Comparison of ENCODE assay signal across 1 cellular context in the genomic region with DNA sequence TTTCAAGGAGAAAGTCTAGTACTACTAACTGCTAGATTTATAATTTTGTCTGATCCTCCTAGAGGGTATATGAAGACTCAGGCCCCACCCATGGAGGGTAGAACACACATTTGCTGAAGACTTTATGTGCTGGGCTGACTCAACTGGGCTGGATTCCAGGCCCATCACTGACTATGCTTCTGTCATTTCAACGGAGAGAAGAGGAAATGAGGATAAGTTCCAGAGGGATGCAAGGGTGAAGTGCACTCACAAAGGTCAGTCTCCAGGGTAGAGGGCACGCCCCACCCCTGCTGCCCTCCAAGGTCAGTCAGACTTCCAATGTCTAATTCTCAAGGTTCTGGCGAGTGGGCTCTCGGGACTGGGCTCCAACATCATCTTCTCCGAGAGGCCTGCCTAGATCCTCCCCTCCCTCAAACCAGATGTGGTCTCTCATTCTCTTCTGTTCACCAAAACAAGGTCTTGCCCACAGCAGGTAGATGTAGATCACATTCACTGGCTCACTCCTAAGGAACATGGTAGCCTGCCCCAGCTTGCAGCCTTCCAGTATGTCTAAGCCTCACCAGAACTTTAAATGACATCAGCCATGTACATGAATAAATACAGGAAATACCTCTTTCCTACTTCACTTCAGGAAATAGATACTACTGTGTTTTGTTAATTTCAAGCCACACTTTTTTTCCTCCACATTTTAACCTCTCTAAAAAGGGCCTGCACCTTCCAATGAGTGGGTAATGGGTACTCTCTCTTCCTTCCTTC.
TF ChIP-seq lines count a peak whose summit lies in the region.

No MANE protein-coding gene starts in this region.

TF ChIP-seq in HepG2, 621 proteins besides CTCF, POLR2A, EP300 and RAD21:
- TF ChIP-seq NR2F1 (CRISPR knock-in tag; IDR thresholded peaks at IDR 0.05) (peak in 1 of 2 experiments; percentile 27; a peak in 1 of 4 replicates), PPARG (CRISPR knock-in tag; conservative IDR thresholded peaks at IDR 0.05) (0 out of 2 replicates have a peak, but pooled peaks have one; percentile 27), RARA (CRISPR knock-in tag; IDR thresholded peaks at IDR 0.05) (peak; percentile 46; the same call in 1 of the 2 replicates), KLF6 (CRISPR knock-in tag; IDR thresholded peaks at IDR 0.05) (no peak), NR2F6 (IDR thresholded peaks at IDR 0.05) (peak; percentile 37), NR2F6 (CRISPR knock-in tag; IDR thresholded peaks at IDR 0.05) (no peak), DMAP1 (CRISPR knock-in tag; IDR thresholded peaks at IDR 0.05) (no peak), TEAD3 (CRISPR knock-in tag; optimal IDR thresholded peaks at IDR 0.05; ENCODE audit: borderline replicate concordance) (peak; percentile 19)
- TF ChIP-seq, protein P1, sequence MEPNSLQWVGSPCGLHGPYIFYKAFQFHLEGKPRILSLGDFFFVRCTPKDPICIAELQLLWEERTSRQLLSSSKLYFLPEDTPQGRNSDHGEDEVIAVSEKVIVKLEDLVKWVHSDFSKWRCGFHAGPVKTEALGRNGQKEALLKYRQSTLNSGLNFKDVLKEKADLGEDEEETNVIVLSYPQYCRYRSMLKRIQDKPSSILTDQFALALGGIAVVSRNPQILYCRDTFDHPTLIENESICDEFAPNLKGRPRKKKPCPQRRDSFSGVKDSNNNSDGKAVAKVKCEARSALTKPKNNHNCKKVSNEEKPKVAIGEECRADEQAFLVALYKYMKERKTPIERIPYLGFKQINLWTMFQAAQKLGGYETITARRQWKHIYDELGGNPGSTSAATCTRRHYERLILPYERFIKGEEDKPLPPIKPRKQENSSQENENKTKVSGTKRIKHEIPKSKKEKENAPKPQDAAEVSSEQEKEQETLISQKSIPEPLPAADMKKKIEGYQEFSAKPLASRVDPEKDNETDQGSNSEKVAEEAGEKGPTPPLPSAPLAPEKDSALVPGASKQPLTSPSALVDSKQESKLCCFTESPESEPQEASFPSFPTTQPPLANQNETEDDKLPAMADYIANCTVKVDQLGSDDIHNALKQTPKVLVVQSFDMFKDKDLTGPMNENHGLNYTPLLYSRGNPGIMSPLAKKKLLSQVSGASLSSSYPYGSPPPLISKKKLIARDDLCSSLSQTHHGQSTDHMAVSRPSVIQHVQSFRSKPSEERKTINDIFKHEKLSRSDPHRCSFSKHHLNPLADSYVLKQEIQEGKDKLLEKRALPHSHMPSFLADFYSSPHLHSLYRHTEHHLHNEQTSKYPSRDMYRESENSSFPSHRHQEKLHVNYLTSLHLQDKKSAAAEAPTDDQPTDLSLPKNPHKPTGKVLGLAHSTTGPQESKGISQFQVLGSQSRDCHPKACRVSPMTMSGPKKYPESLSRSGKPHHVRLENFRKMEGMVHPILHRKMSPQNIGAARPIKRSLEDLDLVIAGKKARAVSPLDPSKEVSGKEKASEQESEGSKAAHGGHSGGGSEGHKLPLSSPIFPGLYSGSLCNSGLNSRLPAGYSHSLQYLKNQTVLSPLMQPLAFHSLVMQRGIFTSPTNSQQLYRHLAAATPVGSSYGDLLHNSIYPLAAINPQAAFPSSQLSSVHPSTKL (CRISPR knock-in tag; IDR thresholded peaks at IDR 0.05) = 0 out of 2 replicates have a peak, but pooled peaks have one; percentile 14
- TF ChIP-seq, protein P2, sequence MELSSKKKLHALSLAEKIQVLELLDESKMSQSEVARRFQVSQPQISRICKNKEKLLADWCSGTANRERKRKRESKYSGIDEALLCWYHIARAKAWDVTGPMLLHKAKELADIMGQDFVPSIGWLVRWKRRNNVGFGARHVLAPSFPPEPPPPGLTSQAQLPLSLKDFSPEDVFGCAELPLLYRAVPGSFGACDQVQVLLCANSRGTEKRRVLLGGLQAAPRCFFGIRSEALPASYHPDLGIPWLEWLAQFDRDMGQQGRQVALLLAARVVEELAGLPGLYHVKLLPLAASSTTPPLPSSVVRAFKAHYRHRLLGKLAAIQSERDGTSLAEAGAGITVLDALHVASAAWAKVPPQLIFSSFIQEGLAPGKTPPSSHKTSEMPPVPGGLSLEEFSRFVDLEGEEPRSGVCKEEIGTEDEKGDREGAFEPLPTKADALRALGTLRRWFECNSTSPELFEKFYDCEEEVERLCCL (CRISPR knock-in tag; IDR thresholded peaks at IDR 0.05; ENCODE audit: borderline replicate concordance) = no peak
- TF ChIP-seq, protein P3, sequence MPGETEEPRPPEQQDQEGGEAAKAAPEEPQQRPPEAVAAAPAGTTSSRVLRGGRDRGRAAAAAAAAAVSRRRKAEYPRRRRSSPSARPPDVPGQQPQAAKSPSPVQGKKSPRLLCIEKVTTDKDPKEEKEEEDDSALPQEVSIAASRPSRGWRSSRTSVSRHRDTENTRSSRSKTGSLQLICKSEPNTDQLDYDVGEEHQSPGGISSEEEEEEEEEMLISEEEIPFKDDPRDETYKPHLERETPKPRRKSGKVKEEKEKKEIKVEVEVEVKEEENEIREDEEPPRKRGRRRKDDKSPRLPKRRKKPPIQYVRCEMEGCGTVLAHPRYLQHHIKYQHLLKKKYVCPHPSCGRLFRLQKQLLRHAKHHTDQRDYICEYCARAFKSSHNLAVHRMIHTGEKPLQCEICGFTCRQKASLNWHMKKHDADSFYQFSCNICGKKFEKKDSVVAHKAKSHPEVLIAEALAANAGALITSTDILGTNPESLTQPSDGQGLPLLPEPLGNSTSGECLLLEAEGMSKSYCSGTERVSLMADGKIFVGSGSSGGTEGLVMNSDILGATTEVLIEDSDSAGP (CRISPR knock-in tag; IDR thresholded peaks at IDR 0.05; ENCODE audit: borderline replicate concordance) = 0 out of 2 replicates have a peak, but pooled peaks have one; percentile 17
